Comparison of ENCODE assay signal across 8 cellular contexts in genomic region chr1:161382214-161383019, GRCh38. TPM values are rescaled to one million over a fixed set of nuclear protein-coding genes. Genes with fewer than 3 reads are reported as not detected.
DNase-seq lines count a peak whose midpoint lies in the region; ATAC-seq and TF ChIP-seq lines count a peak whose summit lies in the region.

No MANE protein-coding gene starts in this region.

- H3K4me1 ChIP-seq in effector memory CD4-positive, alpha-beta T cell (ENCODE audit: control insufficient read depth, insufficient read depth, low read length, poor library complexity, severe bottlenecking) = peaks cover 3% of the 10 kb centered on the region

- no peak for DNase-seq in activated naive CD8-positive, alpha-beta T cell treated with anti-CD3 and anti-CD28 coated beads, Interleukin-2, amount 10 ng/mL, durations not matched to agents 7 days and 5 days
- DNase-seq in activated naive CD8-positive, alpha-beta T cell treated with anti-CD3 and anti-CD28 coated beads for 36 hours = no peak
- peak; percentile 17 for DNase-seq in NCI-H1092 (lab: John Stamatoyannopoulos, UW)
- DNase-seq in effector memory CD4-positive, alpha-beta T cell = no peak

- no peak overlapping the region for H3K27ac Mint-ChIP-seq in activated naive CD8-positive, alpha-beta T cell treated with anti-CD3 and anti-CD28 coated beads, Interleukin-2, amount 10 ng/mL, durations not matched to agents 7 days and 5 days
- no peak overlapping the region for H3K27ac Mint-ChIP-seq in activated naive CD8-positive, alpha-beta T cell treated with anti-CD3 and anti-CD28 coated beads for 36 hours
- H3K27ac Mint-ChIP-seq in nephron = peak overlapping the region in 1 of 3 experiments; percentile 27

- H3K36me3 Mint-ChIP-seq in activated naive CD8-positive, alpha-beta T cell treated with anti-CD3 and anti-CD28 coated beads, Interleukin-2, amount 10 ng/mL, durations not matched to agents 7 days and 5 days = no peaks in the 10 kb centered on the region
- H3K36me3 Mint-ChIP-seq in activated naive CD8-positive, alpha-beta T cell treated with anti-CD3 and anti-CD28 coated beads for 36 hours = peaks cover 7% of the 10 kb centered on the region
- no peaks in the 10 kb centered on the region for H3K36me3 Mint-ChIP-seq in nephron (ENCODE audit: low read depth)

- H3K27me3 Mint-ChIP-seq in activated naive CD8-positive, alpha-beta T cell treated with anti-CD3 and anti-CD28 coated beads, Interleukin-2, amount 10 ng/mL, durations not matched to agents 7 days and 5 days = no peaks in the 10 kb centered on the region
- H3K27me3 Mint-ChIP-seq in activated naive CD8-positive, alpha-beta T cell treated with anti-CD3 and anti-CD28 coated beads for 36 hours = no peaks in the 10 kb centered on the region
- H3K27me3 Mint-ChIP-seq in nephron (ENCODE audit: low read depth) = no peaks in the 10 kb centered on the region

- H3K36me3 ChIP-seq in effector memory CD4-positive, alpha-beta T cell (ENCODE audit: control insufficient read depth, insufficient read depth, low read length) = no peaks in the 10 kb centered on the region

- no peak overlapping the region for H3K27ac ChIP-seq in effector memory CD4-positive, alpha-beta T cell (ENCODE audit: insufficient read depth, low read length, poor library complexity, severe bottlenecking)

- POLR2A ChIA-PET in activated naive CD8-positive, alpha-beta T cell treated with anti-CD3 and anti-CD28 coated beads, Interleukin-2, amount 10 ng/mL, durations not matched to agents 7 days and 5 days (lab: Charles Lee) = interaction anchor here (1.2 to 2.0 kb wide), 3 partner anchors 156 to 264 kb away, joined by 4 to 13 read pairs (median 7); partner anchors contain the start of genes NIT1, PFDN2, PPOX and TOMM40L

- peak; percentile 61 to 75 (median 64) for TF ChIP-seq CTCF in nephron (IDR thresholded peaks at IDR 0.05; ENCODE audit: unreplicated experiment in 3 of 3)

- no peaks in the 10 kb centered on the region for H3K9me3 Mint-ChIP-seq in activated naive CD8-positive, alpha-beta T cell treated with anti-CD3 and anti-CD28 coated beads, Interleukin-2, amount 10 ng/mL, durations not matched to agents 7 days and 5 days
- no peaks in the 10 kb centered on the region for H3K9me3 Mint-ChIP-seq in activated naive CD8-positive, alpha-beta T cell treated with anti-CD3 and anti-CD28 coated beads for 36 hours
- no peaks in the 10 kb centered on the region for H3K9me3 Mint-ChIP-seq in nephron

- no peak overlapping the region for H3K4me3 ChIP-seq in effector memory CD4-positive, alpha-beta T cell (ENCODE audit: insufficient read depth, low read depth, low read length, poor library complexity, severe bottlenecking)

- peaks cover 16% of the 10 kb centered on the region for H3K4me1 Mint-ChIP-seq in activated naive CD8-positive, alpha-beta T cell treated with anti-CD3 and anti-CD28 coated beads, Interleukin-2, amount 10 ng/mL, durations not matched to agents 7 days and 5 days
- H3K4me1 Mint-ChIP-seq in activated naive CD8-positive, alpha-beta T cell treated with anti-CD3 and anti-CD28 coated beads for 36 hours = peaks cover 15% of the 10 kb centered on the region
- no peaks in the 10 kb centered on the region for H3K4me1 Mint-ChIP-seq in nephron

- peak; percentile 70 for ATAC-seq in activated naive CD8-positive, alpha-beta T cell treated with anti-CD3 and anti-CD28 coated beads, Interleukin-2, amount 10 ng/mL, durations not matched to agents 7 days and 5 days (ENCODE audit: low read depth)
- ATAC-seq in SK-N-SH treated with all-trans-retinoic acid at 6 μM for 48 hours (peak; percentile 95), esophagus mucosa (peak; percentile 75), HG02981 (IDR thresholded peaks at IDR 0.05; ENCODE audit: unreplicated experiment) (no peak)

- H3K4me3 Mint-ChIP-seq in activated naive CD8-positive, alpha-beta T cell treated with anti-CD3 and anti-CD28 coated beads, Interleukin-2, amount 10 ng/mL, durations not matched to agents 7 days and 5 days = no peak overlapping the region
- H3K4me3 Mint-ChIP-seq in activated naive CD8-positive, alpha-beta T cell treated with anti-CD3 and anti-CD28 coated beads for 36 hours = no peak overlapping the region
- H3K4me3 Mint-ChIP-seq in nephron = no peak overlapping the region

- no peaks in the 10 kb centered on the region for H3K9me3 ChIP-seq in effector memory CD4-positive, alpha-beta T cell (ENCODE audit: control insufficient read depth, low read length)

- no peaks in the 10 kb centered on the region for H3K27me3 ChIP-seq in effector memory CD4-positive, alpha-beta T cell (replicated peaks; ENCODE audit: control insufficient read depth, insufficient read depth, low read length, poor library complexity, severe bottlenecking)

TF ChIP-seq in SK-N-SH treated with all-trans-retinoic acid at 6 μM for 48 hours, 23 proteins besides CTCF, POLR2A, EP300 and RAD21:
- no peak for TF ChIP-seq CSDC2 (CRISPR knock-in tag; IDR thresholded peaks at IDR 0.05)
- no peak for TF ChIP-seq SNAI2 (CRISPR knock-in tag; IDR thresholded peaks at IDR 0.05)
- no peak for TF ChIP-seq ZFP30 (CRISPR knock-in tag; IDR thresholded peaks at IDR 0.05)
- no peak for TF ChIP-seq ISL1 (CRISPR knock-in tag; IDR thresholded peaks at IDR 0.05)
- no peak for TF ChIP-seq ESRRG (CRISPR knock-in tag; IDR thresholded peaks at IDR 0.05)
- no peak for TF ChIP-seq POU6F1 (CRISPR knock-in tag; IDR thresholded peaks at IDR 0.05; ENCODE audit: borderline replicate concordance, low read depth)
- no peak for TF ChIP-seq TOX (CRISPR knock-in tag; IDR thresholded peaks at IDR 0.05; ENCODE audit: borderline replicate concordance)
- TF ChIP-seq ZC3H10 (CRISPR knock-in tag; IDR thresholded peaks at IDR 0.05) = no peak
- TF ChIP-seq ZFP3 (CRISPR knock-in tag; IDR thresholded peaks at IDR 0.05) = no peak
- TF ChIP-seq BACH2 (CRISPR knock-in tag; IDR thresholded peaks at IDR 0.05; ENCODE audit: borderline replicate concordance) = no peak
- no peak for TF ChIP-seq ARNTL (CRISPR knock-in tag; IDR thresholded peaks at IDR 0.05; ENCODE audit: borderline replicate concordance, low read depth)
- no peak for TF ChIP-seq CSRNP3 (CRISPR knock-in tag; IDR thresholded peaks at IDR 0.05)
TF ChIP-seq in SK-N-SH treated with all-trans-retinoic acid at 6 μM for 48 hours: peak in this region for 0.

RNA-seq across cellular contexts. Expression of gene CFAP126, which starts 14.7 kb away (rescaled TPM):
- not detected for total RNA-seq in activated naive CD8-positive, alpha-beta T cell treated with anti-CD3 and anti-CD28 coated beads, Interleukin-2, amount 10 ng/mL, durations not matched to agents 7 days and 5 days
- total RNA-seq in activated naive CD8-positive, alpha-beta T cell treated with anti-CD3 and anti-CD28 coated beads for 36 hours = not detected
- not detected for total RNA-seq in esophagus mucosa
